1 cellular context compared by ENCODE assay signal in genomic region chr9:96399335-96399633, GRCh38.
TF ChIP-seq lines count a peak whose summit lies in the region.

No MANE protein-coding gene starts in this region.

TF ChIP-seq in GM23338, 12 proteins besides CTCF, POLR2A, EP300 and RAD21 (continued from another document):
- TF ChIP-seq, protein P1, sequence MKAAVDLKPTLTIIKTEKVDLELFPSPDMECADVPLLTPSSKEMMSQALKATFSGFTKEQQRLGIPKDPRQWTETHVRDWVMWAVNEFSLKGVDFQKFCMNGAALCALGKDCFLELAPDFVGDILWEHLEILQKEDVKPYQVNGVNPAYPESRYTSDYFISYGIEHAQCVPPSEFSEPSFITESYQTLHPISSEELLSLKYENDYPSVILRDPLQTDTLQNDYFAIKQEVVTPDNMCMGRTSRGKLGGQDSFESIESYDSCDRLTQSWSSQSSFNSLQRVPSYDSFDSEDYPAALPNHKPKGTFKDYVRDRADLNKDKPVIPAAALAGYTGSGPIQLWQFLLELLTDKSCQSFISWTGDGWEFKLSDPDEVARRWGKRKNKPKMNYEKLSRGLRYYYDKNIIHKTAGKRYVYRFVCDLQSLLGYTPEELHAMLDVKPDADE (IDR thresholded peaks at IDR 0.05): no peak
- TF ChIP-seq CREB1 (CRISPR knock-in tag; IDR thresholded peaks at IDR 0.05; ENCODE audit: low read depth) (no peak), POLR2AphosphoS5 (IDR thresholded peaks at IDR 0.05; ENCODE audit: low read depth) (no peak), ZNF114 (CRISPR knock-in tag; IDR thresholded peaks at IDR 0.05) (no peak), EZH2phosphoT487 (IDR thresholded peaks at IDR 0.05; ENCODE audit: unreplicated experiment) (no peak), ZNF331 (CRISPR knock-in tag; IDR thresholded peaks at IDR 0.05; ENCODE audit: low read depth) (no peak), NANOG (IDR thresholded peaks at IDR 0.05; ENCODE audit: borderline replicate concordance) (no peak), EZH2 (IDR thresholded peaks at IDR 0.05; ENCODE audit: low read depth, unreplicated experiment) (no peak)
- TF ChIP-seq, protein P2, sequence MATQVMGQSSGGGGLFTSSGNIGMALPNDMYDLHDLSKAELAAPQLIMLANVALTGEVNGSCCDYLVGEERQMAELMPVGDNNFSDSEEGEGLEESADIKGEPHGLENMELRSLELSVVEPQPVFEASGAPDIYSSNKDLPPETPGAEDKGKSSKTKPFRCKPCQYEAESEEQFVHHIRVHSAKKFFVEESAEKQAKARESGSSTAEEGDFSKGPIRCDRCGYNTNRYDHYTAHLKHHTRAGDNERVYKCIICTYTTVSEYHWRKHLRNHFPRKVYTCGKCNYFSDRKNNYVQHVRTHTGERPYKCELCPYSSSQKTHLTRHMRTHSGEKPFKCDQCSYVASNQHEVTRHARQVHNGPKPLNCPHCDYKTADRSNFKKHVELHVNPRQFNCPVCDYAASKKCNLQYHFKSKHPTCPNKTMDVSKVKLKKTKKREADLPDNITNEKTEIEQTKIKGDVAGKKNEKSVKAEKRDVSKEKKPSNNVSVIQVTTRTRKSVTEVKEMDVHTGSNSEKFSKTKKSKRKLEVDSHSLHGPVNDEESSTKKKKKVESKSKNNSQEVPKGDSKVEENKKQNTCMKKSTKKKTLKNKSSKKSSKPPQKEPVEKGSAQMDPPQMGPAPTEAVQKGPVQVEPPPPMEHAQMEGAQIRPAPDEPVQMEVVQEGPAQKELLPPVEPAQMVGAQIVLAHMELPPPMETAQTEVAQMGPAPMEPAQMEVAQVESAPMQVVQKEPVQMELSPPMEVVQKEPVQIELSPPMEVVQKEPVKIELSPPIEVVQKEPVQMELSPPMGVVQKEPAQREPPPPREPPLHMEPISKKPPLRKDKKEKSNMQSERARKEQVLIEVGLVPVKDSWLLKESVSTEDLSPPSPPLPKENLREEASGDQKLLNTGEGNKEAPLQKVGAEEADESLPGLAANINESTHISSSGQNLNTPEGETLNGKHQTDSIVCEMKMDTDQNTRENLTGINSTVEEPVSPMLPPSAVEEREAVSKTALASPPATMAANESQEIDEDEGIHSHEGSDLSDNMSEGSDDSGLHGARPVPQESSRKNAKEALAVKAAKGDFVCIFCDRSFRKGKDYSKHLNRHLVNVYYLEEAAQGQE (IDR thresholded peaks at IDR 0.05; ENCODE audit: unreplicated experiment): no peak
- TF ChIP-seq, protein P3, sequence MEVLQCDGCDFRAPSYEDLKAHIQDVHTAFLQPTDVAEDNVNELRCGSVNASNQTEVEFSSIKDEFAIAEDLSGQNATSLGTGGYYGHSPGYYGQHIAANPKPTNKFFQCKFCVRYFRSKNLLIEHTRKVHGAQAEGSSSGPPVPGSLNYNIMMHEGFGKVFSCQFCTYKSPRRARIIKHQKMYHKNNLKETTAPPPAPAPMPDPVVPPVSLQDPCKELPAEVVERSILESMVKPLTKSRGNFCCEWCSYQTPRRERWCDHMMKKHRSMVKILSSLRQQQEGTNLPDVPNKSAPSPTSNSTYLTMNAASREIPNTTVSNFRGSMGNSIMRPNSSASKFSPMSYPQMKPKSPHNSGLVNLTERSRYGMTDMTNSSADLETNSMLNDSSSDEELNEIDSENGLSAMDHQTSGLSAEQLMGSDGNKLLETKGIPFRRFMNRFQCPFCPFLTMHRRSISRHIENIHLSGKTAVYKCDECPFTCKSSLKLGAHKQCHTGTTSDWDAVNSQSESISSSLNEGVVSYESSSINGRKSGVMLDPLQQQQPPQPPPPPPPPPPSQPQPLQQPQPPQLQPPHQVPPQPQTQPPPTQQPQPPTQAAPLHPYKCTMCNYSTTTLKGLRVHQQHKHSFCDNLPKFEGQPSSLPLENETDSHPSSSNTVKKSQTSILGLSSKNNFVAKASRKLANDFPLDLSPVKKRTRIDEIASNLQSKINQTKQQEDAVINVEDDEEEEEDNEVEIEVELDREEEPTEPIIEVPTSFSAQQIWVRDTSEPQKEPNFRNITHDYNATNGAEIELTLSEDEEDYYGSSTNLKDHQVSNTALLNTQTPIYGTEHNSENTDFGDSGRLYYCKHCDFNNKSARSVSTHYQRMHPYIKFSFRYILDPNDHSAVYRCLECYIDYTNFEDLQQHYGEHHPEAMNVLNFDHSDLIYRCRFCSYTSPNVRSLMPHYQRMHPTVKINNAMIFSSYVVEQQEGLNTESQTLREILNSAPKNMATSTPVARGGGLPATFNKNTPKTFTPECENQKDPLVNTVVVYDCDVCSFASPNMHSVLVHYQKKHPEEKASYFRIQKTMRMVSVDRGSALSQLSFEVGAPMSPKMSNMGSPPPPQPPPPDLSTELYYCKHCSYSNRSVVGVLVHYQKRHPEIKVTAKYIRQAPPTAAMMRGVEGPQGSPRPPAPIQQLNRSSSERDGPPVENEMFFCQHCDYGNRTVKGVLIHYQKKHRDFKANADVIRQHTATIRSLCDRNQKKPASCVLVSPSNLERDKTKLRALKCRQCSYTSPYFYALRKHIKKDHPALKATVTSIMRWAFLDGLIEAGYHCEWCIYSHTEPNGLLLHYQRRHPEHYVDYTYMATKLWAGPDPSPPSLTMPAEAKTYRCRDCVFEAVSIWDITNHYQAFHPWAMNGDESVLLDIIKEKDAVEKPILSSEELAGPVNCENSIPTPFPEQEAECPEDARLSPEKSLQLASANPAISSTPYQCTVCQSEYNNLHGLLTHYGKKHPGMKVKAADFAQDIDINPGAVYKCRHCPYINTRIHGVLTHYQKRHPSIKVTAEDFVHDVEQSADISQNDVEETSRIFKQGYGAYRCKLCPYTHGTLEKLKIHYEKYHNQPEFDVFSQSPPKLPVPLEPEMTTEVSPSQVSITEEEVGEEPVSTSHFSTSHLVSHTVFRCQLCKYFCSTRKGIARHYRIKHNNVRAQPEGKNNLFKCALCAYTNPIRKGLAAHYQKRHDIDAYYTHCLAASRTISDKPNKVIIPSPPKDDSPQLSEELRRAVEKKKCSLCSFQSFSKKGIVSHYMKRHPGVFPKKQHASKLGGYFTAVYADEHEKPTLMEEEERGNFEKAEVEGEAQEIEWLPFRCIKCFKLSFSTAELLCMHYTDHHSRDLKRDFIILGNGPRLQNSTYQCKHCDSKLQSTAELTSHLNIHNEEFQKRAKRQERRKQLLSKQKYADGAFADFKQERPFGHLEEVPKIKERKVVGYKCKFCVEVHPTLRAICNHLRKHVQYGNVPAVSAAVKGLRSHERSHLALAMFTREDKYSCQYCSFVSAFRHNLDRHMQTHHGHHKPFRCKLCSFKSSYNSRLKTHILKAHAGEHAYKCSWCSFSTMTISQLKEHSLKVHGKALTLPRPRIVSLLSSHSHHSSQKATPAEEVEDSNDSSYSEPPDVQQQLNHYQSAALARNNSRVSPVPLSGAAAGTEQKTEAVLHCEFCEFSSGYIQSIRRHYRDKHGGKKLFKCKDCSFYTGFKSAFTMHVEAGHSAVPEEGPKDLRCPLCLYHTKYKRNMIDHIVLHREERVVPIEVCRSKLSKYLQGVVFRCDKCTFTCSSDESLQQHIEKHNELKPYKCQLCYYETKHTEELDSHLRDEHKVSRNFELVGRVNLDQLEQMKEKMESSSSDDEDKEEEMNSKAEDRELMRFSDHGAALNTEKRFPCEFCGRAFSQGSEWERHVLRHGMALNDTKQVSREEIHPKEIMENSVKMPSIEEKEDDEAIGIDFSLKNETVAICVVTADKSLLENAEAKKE (CRISPR knock-in tag; IDR thresholded peaks at IDR 0.05): no peak
